In the genomic region with DNA sequence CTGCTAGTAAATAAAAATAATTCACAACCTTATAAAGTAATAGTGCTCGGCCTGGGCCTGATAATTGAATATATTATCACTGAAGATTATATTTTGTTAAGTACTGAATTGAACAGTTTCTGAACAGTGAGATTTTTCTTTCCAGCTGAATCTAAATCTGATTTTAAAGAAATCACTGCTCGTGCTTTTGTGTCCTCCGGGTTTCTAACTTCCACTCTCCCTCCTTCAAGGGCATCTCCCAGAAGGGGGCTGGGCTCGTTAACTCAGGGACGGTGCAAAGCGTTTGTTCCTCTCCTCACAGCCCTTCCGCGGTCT, we compare ENCODE assay signal across 8 cellular contexts. TPM values are rescaled to one million over a fixed set of nuclear protein-coding genes. Genes with fewer than 3 reads are reported as not detected.
DNase-seq lines count a peak whose midpoint lies in the region; ATAC-seq and TF ChIP-seq lines count a peak whose summit lies in the region.

No MANE protein-coding gene starts in this region.

- H3K36me3 ChIP-seq in gastroesophageal sphincter (no peaks in the 10 kb centered on the region), skeletal muscle satellite cell (ENCODE audit: insufficient read depth, low read length) (no peaks in the 10 kb centered on the region)

- H3K27me3 ChIP-seq in gastroesophageal sphincter (no peaks in the 10 kb centered on the region), skeletal muscle satellite cell (ENCODE audit: control insufficient read depth, insufficient read depth, low read length) (no peaks in the 10 kb centered on the region)

- TF ChIP-seq EP300 in gastroesophageal sphincter (IDR thresholded peaks at IDR 0.05): no peak

- peaks cover 6 to 39% (median 17%) of the 10 kb centered on the region in 3 donors for H3K4me1 ChIP-seq in gastroesophageal sphincter
- peaks cover 17% of the 10 kb centered on the region for H3K4me1 ChIP-seq in skeletal muscle satellite cell (ENCODE audit: control insufficient read depth, insufficient read depth, low read length)

- H3K27ac ChIP-seq in gastroesophageal sphincter: peak overlapping the region; percentile 96 to 100 (median 100)

- 2 to 4% methylated on average over 3 to 6 of the region's 8 CpGs for WGBS in gastroesophageal sphincter (ENCODE audit: low coverage in 1 of 2), 2 donors

- H3K9me3 ChIP-seq in gastroesophageal sphincter (no peaks in the 10 kb centered on the region), skeletal muscle satellite cell (replicated peaks; ENCODE audit: low read length) (no peaks in the 10 kb centered on the region)

- TF ChIP-seq POLR2A in gastroesophageal sphincter (IDR thresholded peaks at IDR 0.05) (no peak), GM18505 (IDR thresholded peaks at IDR 0.05; ENCODE audit: borderline replicate concordance, extremely low read depth, insufficient read depth, insufficient read length) (no peak)

- ATAC-seq in gastroesophageal sphincter (no peak), GM18505 (IDR thresholded peaks at IDR 0.05; ENCODE audit: unreplicated experiment) (no peak)

- H3K4me3 ChIP-seq in WI38 (ENCODE audit: low read depth, low read length) (peak overlapping the region; percentile 99), gastroesophageal sphincter (peak overlapping the region; percentile 85 to 99), skeletal muscle satellite cell (ENCODE audit: low read length) (peak overlapping the region; percentile 73)

- in situ Hi-C loops in GM13977 (cut with MboI; ENCODE audit: low pct_unique_long_range_greater_than_20kb, low sequenced_read_pairs, unreplicated experiment): no loop called here

- H3K4me2 ChIP-seq in skeletal muscle satellite cell (ENCODE audit: low read length): peak overlapping the region; percentile 86

- H3K9ac ChIP-seq in skeletal muscle satellite cell (ENCODE audit: low read depth, low read length): peak overlapping the region; percentile 97

- TF ChIP-seq CTCF in GM13977 (IDR thresholded peaks at IDR 0.05; ENCODE audit: extremely low read depth, insufficient read depth, missing control alignments) (no peak), WI38 (IDR thresholded peaks at IDR 0.05; ENCODE audit: low read depth, low read length) (no peak), gastroesophageal sphincter (IDR thresholded peaks at IDR 0.05) (no peak)

- DNase-seq in GM13977 (ENCODE audit: low spot score): peak; percentile 30
- no peak for DNase-seq in effector CD4-positive, alpha-beta T cell
- no peak for DNase-seq in iPS-NIHi7 (ENCODE audit: extremely low spot score)
- no peak for DNase-seq in KG1 (lab: John Stamatoyannopoulos, UW)

RNA-seq across cellular contexts. Expression of gene KIF1B, which starts 0.8 kb away (rescaled TPM):
- total RNA-seq in gastroesophageal sphincter: 10 to 100 TPM; 63.1 to 83.8 (median 71.2) TPM
- 26.2 and 27.9 TPM in 2 replicates for total RNA-seq in skeletal muscle satellite cell (2012; rRNA removed)
